Comparison of ENCODE assay signal across 19 cellular contexts in the genomic region with DNA sequence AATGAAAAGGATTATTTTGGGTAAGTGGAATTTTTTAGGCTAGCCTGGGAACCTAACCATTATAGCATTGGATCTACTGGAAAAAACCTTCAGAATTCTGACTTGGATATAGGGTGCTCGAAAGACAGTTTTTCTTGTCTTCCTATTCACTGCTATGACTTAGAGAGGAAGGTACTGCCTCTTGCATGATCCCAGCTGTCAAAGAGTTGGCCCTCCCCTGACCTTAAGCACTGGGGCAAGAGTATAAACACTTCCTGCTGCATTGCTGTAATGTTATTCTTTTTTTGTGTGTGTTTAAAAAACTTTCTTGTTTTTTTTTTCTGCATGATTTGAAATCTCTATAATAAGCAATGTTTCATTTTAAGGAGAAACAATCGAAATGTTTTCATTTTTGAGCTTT.
DNase-seq lines count a peak whose midpoint lies in the region; ATAC-seq and TF ChIP-seq lines count a peak whose summit lies in the region.
"Had no signal": no experiment of that assay in that cellular context is flagged by ENCODE, and none has a peak within 500 bp of the region (broad histone marks: within the 10 kb centered on the region; RNA-seq: fewer than 3 reads in every experiment).

No MANE protein-coding gene starts in this region.

- H3K27me3 ChIP-seq in fibroblast of lung (ENCODE audit: control insufficient read depth, insufficient read depth, low read length) (no peaks in the 10 kb centered on the region), osteoblast (ENCODE audit: insufficient read depth, low read length) (no peaks in the 10 kb centered on the region), spleen (replicated peaks in 1 of 7) (no peaks in the 10 kb centered on the region)
- H3K27me3 ChIP-seq: esophagus muscularis mucosa, heart right ventricle had no signal

- TF ChIP-seq POLR2A in spleen (IDR thresholded peaks at IDR 0.05) = no peak

- DNase-seq in H4 (ENCODE audit: low spot score) (peak; percentile 29), NCI-H226 (peak; percentile 39), fibroblast of lung (ENCODE audit: low read depth in 2 of 2) (peak; percentile 24 to 49), osteoblast (ENCODE audit: insufficient read length, low spot score, missing footprints) (no peak), spleen (no peak)
- DNase-seq in stimulated activated naive CD8-positive, alpha-beta T cell treated with anti-CD3 and anti-CD28 coated beads, Interleukin-15, Interleukin-2, amounts not matched to agents 100 U/mL and 50 U/mL, for 24 hours = no peak
- DNase-seq in stimulated activated CD4-positive, alpha-beta T cell treated with anti-CD3 and anti-CD28 coated beads, Interleukin-12 subunit alpha, Interleukin-12 subunit beta, amount 100 ng/mL, for 4 hours = no peak
- DNase-seq: CD8-positive, alpha-beta memory T cell; DMS79; heart right ventricle; NCI-H1105; NCI-H526 treated with DMSO at 0.1 percent for 48 hours; psoas muscle; T1000 had no signal

- H3K36me3 ChIP-seq in fibroblast of lung (ENCODE audit: control insufficient read depth, insufficient read depth, low read length) (no peaks in the 10 kb centered on the region), osteoblast (ENCODE audit: insufficient read depth, low read length) (no peaks in the 10 kb centered on the region), spleen (no peaks in the 10 kb centered on the region)
- H3K36me3 ChIP-seq: esophagus muscularis mucosa, heart right ventricle had no signal

- H3K79me2 ChIP-seq in fibroblast of lung (ENCODE audit: control insufficient read depth, insufficient read depth, low read length) (no peaks in the 10 kb centered on the region), osteoblast (ENCODE audit: insufficient read depth, low read length) (no peaks in the 10 kb centered on the region)

- TF ChIP-seq CTCF in fibroblast of lung (conservative IDR thresholded peaks at IDR 0.05 in 1 of 2, IDR thresholded peaks at IDR 0.05 in 1 of 2; ENCODE audit: low read depth in 1 of 2, low read length in 2 of 2) = no peak
- no peak for TF ChIP-seq CTCF in osteoblast (IDR thresholded peaks at IDR 0.05; ENCODE audit: extremely low read depth, low read depth, low read length)
- TF ChIP-seq CTCF in spleen (IDR thresholded peaks at IDR 0.05 in 8 of 11, conservative IDR thresholded peaks at IDR 0.05 in 3 of 11) = no peak

- H3K4me1 ChIP-seq in fibroblast of lung (ENCODE audit: control insufficient read depth, extremely low read depth, insufficient read depth, low read length) (no peaks in the 10 kb centered on the region), osteoblast (ENCODE audit: insufficient read depth, low read length) (peaks cover 67% of the 10 kb centered on the region), spleen (peaks cover 0 to 28% (median 14%) of the 10 kb centered on the region in 6 donors)
- H3K4me1 ChIP-seq: psoas muscle had no signal

- no peaks in the 10 kb centered on the region for H4K20me1 ChIP-seq in fibroblast of lung (ENCODE audit: control insufficient read depth, extremely low read depth, insufficient read depth, low read length)
- no peaks in the 10 kb centered on the region for H4K20me1 ChIP-seq in osteoblast (ENCODE audit: insufficient read depth, low read length)

- H2AFZ ChIP-seq in fibroblast of lung (ENCODE audit: low read length) = no peak overlapping the region
- no peak overlapping the region for H2AFZ ChIP-seq in osteoblast (ENCODE audit: low read length)
- H2AFZ ChIP-seq: GM23338 had no signal

- H3K4me3 ChIP-seq in fibroblast of lung (replicated peaks in 1 of 4; ENCODE audit: control extremely low read depth in 1 of 4, insufficient read depth in 1 of 4, low read depth in 3 of 4, low read length in 4 of 4) = no peak overlapping the region
- no peak overlapping the region for H3K4me3 ChIP-seq in osteoblast (ENCODE audit: insufficient read depth, low read length)
- H3K4me3 ChIP-seq in spleen = no peak overlapping the region
- H3K4me3 ChIP-seq: esophagus muscularis mucosa, GM23338, heart right ventricle, psoas muscle, SK-N-MC had no signal

- peak overlapping the region; percentile 5 for H3K4me2 ChIP-seq in fibroblast of lung (ENCODE audit: extremely low read depth, insufficient read depth, low read length)
- H3K4me2 ChIP-seq in osteoblast (ENCODE audit: insufficient read depth, low read length) = peak overlapping the region; percentile 47
- H3K4me2 ChIP-seq: GM23338 had no signal

- H3K9me3 ChIP-seq in fibroblast of lung (ENCODE audit: control insufficient read depth, insufficient read depth, low read depth, low read length) = no peaks in the 10 kb centered on the region
- H3K9me3 ChIP-seq in osteoblast (ENCODE audit: low read depth, low read length) = no peaks in the 10 kb centered on the region
- H3K9me3 ChIP-seq in spleen = no peaks in the 10 kb centered on the region
- H3K9me3 ChIP-seq: esophagus muscularis mucosa, heart right ventricle, psoas muscle had no signal

- no peak overlapping the region for H3K9ac ChIP-seq in fibroblast of lung (ENCODE audit: insufficient read depth, low read length)

- H3K27ac ChIP-seq in fibroblast of lung (ENCODE audit: insufficient read depth, low read length) = no peak overlapping the region
- peak overlapping the region; percentile 27 for H3K27ac ChIP-seq in osteoblast (ENCODE audit: low read depth, low read length)
- H3K27ac ChIP-seq in spleen = no peak overlapping the region
- H3K27ac ChIP-seq: heart right ventricle, psoas muscle, SK-N-MC had no signal

- WGBS in spleen, 5 donors = 38 to 51% (median 46%) methylated on average over 2 of the region's 2 CpGs

- intact Hi-C loops in spleen (cut with DNase I; ENCODE audit: low total_unique reads) = no loop called here

- ATAC-seq in GM21737 (IDR thresholded peaks at IDR 0.05; ENCODE audit: unreplicated experiment) = no peak
- no peak for ATAC-seq in stimulated activated naive CD8-positive, alpha-beta T cell treated with anti-CD3 and anti-CD28 coated beads, Interleukin-15, Interleukin-2, amounts not matched to agents 100 U/mL and 50 U/mL, for 24 hours
- ATAC-seq: activated T-helper 17 cell treated with anti-CD3 and anti-CD28 coated beads, Interleukin-2, amount 50 U/mL, for 72 hours; GM23338; heart right ventricle; psoas muscle had no signal

Comparison
In these comparisons a context has a peak if more than half of its experiments do, and no peak if none do; other contexts are left out.
1. DNase-seq: peak in H4 (single experiment), NCI-H226 (single experiment) and fibroblast of lung (2 of 2); none in osteoblast (single experiment), spleen (single experiment), stimulated activated naive CD8-positive, alpha-beta T cell treated with anti-CD3 and anti-CD28 coated beads, Interleukin-15, Interleukin-2, amounts not matched to agents 100 U/mL and 50 U/mL, for 24 hours (single experiment) and stimulated activated CD4-positive, alpha-beta T cell treated with anti-CD3 and anti-CD28 coated beads, Interleukin-12 subunit alpha, Interleukin-12 subunit beta, amount 100 ng/mL, for 4 hours (single experiment).